In the genomic region with DNA sequence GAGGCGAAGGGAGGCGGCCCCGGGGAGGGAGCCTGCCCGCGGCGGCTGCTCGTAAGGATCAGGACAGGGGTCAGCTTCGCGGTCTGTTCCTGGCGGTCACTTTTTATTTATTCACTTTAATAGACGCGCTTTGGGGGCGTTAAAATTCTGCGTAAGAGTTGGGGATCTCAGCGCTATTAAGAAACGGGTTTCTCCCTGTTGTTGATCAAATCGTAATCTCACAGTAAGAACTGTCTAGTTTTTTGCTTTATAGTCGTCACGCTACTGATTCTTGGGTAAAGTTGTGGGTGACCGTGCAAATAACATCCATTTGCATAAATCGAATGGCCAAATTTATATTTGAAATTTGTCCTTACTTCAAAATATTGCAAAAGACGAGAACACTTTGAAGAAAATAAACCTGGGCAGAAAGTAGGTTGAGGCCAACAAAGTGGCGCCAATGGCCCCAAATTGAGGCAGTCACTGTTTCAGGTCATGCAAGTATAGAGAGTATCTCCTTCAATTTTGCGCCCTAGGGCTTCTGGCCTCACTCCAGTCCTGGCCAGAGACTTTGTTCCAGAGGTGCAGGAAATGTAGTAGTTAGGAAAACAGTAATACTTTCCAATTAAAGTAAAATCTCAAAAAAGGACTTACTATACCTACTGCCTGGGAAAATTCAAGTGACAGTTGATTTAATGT, we compare ENCODE assay signal across 8 cellular contexts. TPM values are rescaled to one million over a fixed set of nuclear protein-coding genes. Genes with fewer than 3 reads are reported as not detected.
DNase-seq lines count a peak whose midpoint lies in the region; ATAC-seq and TF ChIP-seq lines count a peak whose summit lies in the region.

No MANE protein-coding gene starts in this region.

- no peak for TF ChIP-seq CTCF in epithelial cell of esophagus (IDR thresholded peaks at IDR 0.05; ENCODE audit: insufficient read depth, low read depth, low read length, missing control alignments)

- peaks cover 12% of the 10 kb centered on the region for H3K36me3 Mint-ChIP-seq in activated CD8-positive, alpha-beta memory T cell treated with anti-CD3 and anti-CD28 coated beads, Interleukin-2, amount 10 ng/mL, durations not matched to agents 7 days and 5 days
- peaks cover 0 to 3% of the 10 kb centered on the region in 2 donors for H3K36me3 Mint-ChIP-seq in naive B cell

- H3K27me3 ChIP-seq in SJSA1 (replicated peaks), result no peaks in the 10 kb centered on the region

- H3K4me3 ChIP-seq in SJSA1 (peak overlapping the region; percentile 67), epithelial cell of esophagus (ENCODE audit: low read length) (peak overlapping the region; percentile 88)

- H3K4me1 ChIP-seq in SJSA1 (replicated peaks), result peaks cover 11% of the 10 kb centered on the region; the same call in 1 of the 2 replicates

- no peak for DNase-seq in activated CD8-positive, alpha-beta memory T cell treated with anti-CD3 and anti-CD28 coated beads, Interleukin-2, amount 10 ng/mL, durations not matched to agents 7 days and 5 days
- no peak for DNase-seq in activated CD8-positive, alpha-beta memory T cell treated with anti-CD3 and anti-CD28 coated beads, Interleukin-2, amount 50 U/mL, for 4 hours
- DNase-seq in SJSA1 (ENCODE audit: low read depth in 1 of 2, low spot score in 2 of 2) (peak in 1 of 2 experiments; percentile 23), epithelial cell of esophagus (ENCODE audit: low read depth) (peak; percentile 50), naive B cell (no peak), 8988T (no peak), ecto neural progenitor cell (ENCODE audit: low spot score) (no peak), NCI-H2107 (lab: John Stamatoyannopoulos, UW) (no peak)

- H3K27ac Mint-ChIP-seq in activated CD8-positive, alpha-beta memory T cell treated with anti-CD3 and anti-CD28 coated beads, Interleukin-2, amount 10 ng/mL, durations not matched to agents 7 days and 5 days, result peak overlapping the region; percentile 93
- peak overlapping the region; percentile 72 to 97 (median 94) for H3K27ac Mint-ChIP-seq in naive B cell

- CTCF ChIA-PET in activated CD8-positive, alpha-beta memory T cell treated with anti-CD3 and anti-CD28 coated beads, Interleukin-2, amount 10 ng/mL, durations not matched to agents 7 days and 5 days (lab: Charles Lee), result interaction anchor here (0.8 to 2.0 kb wide), 3 partner anchors 11 to 63 kb away, joined by 3 to 11 read pairs (median 3); no protein-coding TSS in a partner anchor

- H3K9me3 Mint-ChIP-seq in activated CD8-positive, alpha-beta memory T cell treated with anti-CD3 and anti-CD28 coated beads, Interleukin-2, amount 10 ng/mL, durations not matched to agents 7 days and 5 days (ENCODE audit: low read depth), result no peaks in the 10 kb centered on the region
- peaks cover 0 to 5% (median 0%) of the 10 kb centered on the region in 7 donors for H3K9me3 Mint-ChIP-seq in naive B cell

- H3K4me1 Mint-ChIP-seq in activated CD8-positive, alpha-beta memory T cell treated with anti-CD3 and anti-CD28 coated beads, Interleukin-2, amount 10 ng/mL, durations not matched to agents 7 days and 5 days, result peaks cover 26% of the 10 kb centered on the region
- H3K4me1 Mint-ChIP-seq in naive B cell, result peaks cover 25 to 41% (median 26%) of the 10 kb centered on the region in 3 donors

- H3K27me3 Mint-ChIP-seq in activated CD8-positive, alpha-beta memory T cell treated with anti-CD3 and anti-CD28 coated beads, Interleukin-2, amount 10 ng/mL, durations not matched to agents 7 days and 5 days, result no peaks in the 10 kb centered on the region
- no peaks in the 10 kb centered on the region for H3K27me3 Mint-ChIP-seq in naive B cell

- ATAC-seq in activated CD8-positive, alpha-beta memory T cell treated with anti-CD3 and anti-CD28 coated beads, Interleukin-2, amount 10 ng/mL, durations not matched to agents 7 days and 5 days, result no peak
- ATAC-seq in naive B cell (ENCODE audit: low read depth in 2 of 2), result no peak

- peak overlapping the region; percentile 41; the same call in 1 of the 2 replicates for H3K27ac ChIP-seq in SJSA1

- peak overlapping the region; percentile 95 for H3K4me3 Mint-ChIP-seq in activated CD8-positive, alpha-beta memory T cell treated with anti-CD3 and anti-CD28 coated beads, Interleukin-2, amount 10 ng/mL, durations not matched to agents 7 days and 5 days
- H3K4me3 Mint-ChIP-seq in naive B cell, result peak overlapping the region; percentile 93 to 99 (median 98)

- peaks cover 10% of the 10 kb centered on the region; the same call in 1 of the 2 replicates for H3K36me3 ChIP-seq in SJSA1

- no peaks in the 10 kb centered on the region for H3K9me3 ChIP-seq in SJSA1 (replicated peaks)

RNA-seq across cellular contexts. Expression of a gene that starts 1.0 kb away (rescaled TPM):
- total RNA-seq in activated CD8-positive, alpha-beta memory T cell treated with anti-CD3 and anti-CD28 coated beads, Interleukin-2, amount 10 ng/mL, durations not matched to agents 7 days and 5 days, result 10 to 100 TPM; 19.9 to 21.8 TPM
- 13.5 and 25.9 TPM in 2 replicates for total RNA-seq in SJSA1 (2014; rRNA removed; shearing (Covaris generic))
- polyA plus RNA-seq in naive B cell (ENCODE audit: low read depth in 6 of 6), result 10 to 100 TPM in 3 of 6 donors, 1 to 10 TPM in 3; 2.7 to 13.8 (median 9.8) TPM

RNA-seq across cellular contexts. Expression of a gene that starts 40.9 kb away (rescaled TPM):
- not detected for total RNA-seq in activated CD8-positive, alpha-beta memory T cell treated with anti-CD3 and anti-CD28 coated beads, Interleukin-2, amount 10 ng/mL, durations not matched to agents 7 days and 5 days
- total RNA-seq in SJSA1 (2014; rRNA removed; shearing (Covaris generic)), result 0.61 and 2.4 TPM in 2 replicates
- not detected for polyA plus RNA-seq in naive B cell (ENCODE audit: low read depth in 6 of 6)
